ENCODE assay signal across 1 cellular context in the genomic region with DNA sequence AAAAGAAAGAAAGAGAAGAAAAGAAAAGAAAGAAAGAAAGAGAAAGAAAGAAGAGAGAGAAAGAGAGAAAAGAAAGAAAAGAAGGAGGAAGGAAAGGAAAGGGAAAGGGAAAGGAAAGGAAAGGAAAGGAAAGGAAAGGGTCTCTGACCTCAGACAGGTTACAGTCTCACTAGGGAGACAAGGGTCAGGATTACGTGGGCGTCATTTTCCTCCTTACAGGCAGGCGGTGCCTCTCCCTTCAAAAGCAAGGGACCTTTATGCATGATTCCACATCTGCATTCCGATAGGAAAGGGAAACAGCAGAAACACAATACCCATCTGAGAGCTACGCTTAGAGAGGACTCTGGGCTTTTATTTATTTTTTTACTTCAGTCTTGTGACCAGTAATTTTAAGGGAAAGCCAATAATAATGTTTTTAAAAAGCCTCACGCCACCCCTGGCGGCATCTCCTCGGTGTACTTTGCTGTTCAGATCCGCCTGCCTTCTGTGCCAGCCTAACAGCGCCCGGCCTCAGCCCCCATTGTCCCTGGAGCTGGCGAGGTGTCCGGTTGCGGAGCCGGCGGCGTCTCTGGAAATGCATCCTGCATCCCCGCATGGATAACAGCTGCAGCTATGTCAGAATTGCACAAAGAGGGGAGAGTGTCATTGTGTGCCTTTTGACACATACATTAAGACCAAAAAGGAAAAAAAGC.
A peak's percentile ranks its signal among the peaks of the same experiment; 100 is the strongest.
TF ChIP-seq lines count a peak whose summit lies in the region.

No MANE protein-coding gene starts in this region.

TF ChIP-seq in K562, 482 proteins besides CTCF, POLR2A, EP300 and RAD21:
- TF ChIP-seq, protein P1, sequence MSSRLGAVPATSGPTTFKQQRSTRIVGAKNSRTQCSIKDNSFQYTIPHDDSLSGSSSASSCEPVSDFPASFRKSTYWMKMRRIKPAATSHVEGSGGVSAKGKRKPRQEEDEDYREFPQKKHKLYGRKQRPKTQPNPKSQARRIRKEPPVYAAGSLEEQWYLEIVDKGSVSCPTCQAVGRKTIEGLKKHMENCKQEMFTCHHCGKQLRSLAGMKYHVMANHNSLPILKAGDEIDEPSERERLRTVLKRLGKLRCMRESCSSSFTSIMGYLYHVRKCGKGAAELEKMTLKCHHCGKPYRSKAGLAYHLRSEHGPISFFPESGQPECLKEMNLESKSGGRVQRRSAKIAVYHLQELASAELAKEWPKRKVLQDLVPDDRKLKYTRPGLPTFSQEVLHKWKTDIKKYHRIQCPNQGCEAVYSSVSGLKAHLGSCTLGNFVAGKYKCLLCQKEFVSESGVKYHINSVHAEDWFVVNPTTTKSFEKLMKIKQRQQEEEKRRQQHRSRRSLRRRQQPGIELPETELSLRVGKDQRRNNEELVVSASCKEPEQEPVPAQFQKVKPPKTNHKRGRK (tag; IDR thresholded peaks at IDR 0.05) = peak; percentile 96
- TF ChIP-seq, protein P2, sequence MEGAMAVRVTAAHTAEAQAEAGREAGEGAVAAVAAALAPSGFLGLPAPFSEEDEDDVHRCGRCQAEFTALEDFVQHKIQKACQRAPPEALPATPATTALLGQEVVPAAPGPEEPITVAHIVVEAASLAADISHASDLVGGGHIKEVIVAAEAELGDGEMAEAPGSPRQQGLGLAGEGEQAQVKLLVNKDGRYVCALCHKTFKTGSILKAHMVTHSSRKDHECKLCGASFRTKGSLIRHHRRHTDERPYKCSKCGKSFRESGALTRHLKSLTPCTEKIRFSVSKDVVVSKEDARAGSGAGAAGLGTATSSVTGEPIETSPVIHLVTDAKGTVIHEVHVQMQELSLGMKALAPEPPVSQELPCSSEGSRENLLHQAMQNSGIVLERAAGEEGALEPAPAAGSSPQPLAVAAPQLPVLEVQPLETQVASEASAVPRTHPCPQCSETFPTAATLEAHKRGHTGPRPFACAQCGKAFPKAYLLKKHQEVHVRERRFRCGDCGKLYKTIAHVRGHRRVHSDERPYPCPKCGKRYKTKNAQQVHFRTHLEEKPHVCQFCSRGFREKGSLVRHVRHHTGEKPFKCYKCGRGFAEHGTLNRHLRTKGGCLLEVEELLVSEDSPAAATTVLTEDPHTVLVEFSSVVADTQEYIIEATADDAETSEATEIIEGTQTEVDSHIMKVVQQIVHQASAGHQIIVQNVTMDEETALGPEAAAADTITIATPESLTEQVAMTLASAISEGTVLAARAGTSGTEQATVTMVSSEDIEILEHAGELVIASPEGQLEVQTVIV (CRISPR knock-in tag; IDR thresholded peaks at IDR 0.05; ENCODE audit: borderline replicate concordance) = no peak
- no peak for TF ChIP-seq RBM17 (IDR thresholded peaks at IDR 0.05; ENCODE audit: borderline replicate concordance, low read depth, low read length)
- peak; percentile 38; the same call in 1 of the 2 replicates for TF ChIP-seq SMARCE1 (IDR thresholded peaks at IDR 0.05)
- no peak for TF ChIP-seq BHLHE40 (IDR thresholded peaks at IDR 0.05; ENCODE audit: low read length)
- TF ChIP-seq, protein P3, sequence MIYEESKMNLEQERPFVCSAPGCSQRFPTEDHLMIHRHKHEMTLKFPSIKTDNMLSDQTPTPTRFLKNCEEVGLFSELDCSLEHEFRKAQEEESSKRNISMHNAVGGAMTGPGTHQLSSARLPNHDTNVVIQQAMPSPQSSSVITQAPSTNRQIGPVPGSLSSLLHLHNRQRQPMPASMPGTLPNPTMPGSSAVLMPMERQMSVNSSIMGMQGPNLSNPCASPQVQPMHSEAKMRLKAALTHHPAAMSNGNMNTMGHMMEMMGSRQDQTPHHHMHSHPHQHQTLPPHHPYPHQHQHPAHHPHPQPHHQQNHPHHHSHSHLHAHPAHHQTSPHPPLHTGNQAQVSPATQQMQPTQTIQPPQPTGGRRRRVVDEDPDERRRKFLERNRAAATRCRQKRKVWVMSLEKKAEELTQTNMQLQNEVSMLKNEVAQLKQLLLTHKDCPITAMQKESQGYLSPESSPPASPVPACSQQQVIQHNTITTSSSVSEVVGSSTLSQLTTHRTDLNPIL (CRISPR knock-in tag; IDR thresholded peaks at IDR 0.05) = no peak
- TF ChIP-seq PHB2 (IDR thresholded peaks at IDR 0.05; ENCODE audit: low read depth) = peak; percentile 43; the same call in 1 of the 2 replicates
- TF ChIP-seq ZNF778 (CRISPR knock-in tag; IDR thresholded peaks at IDR 0.05) = no peak
- 0 out of 2 replicates have a peak, but pooled peaks have one; percentile 23 for TF ChIP-seq ARID1B (IDR thresholded peaks at IDR 0.05)
- TF ChIP-seq, protein P4, sequence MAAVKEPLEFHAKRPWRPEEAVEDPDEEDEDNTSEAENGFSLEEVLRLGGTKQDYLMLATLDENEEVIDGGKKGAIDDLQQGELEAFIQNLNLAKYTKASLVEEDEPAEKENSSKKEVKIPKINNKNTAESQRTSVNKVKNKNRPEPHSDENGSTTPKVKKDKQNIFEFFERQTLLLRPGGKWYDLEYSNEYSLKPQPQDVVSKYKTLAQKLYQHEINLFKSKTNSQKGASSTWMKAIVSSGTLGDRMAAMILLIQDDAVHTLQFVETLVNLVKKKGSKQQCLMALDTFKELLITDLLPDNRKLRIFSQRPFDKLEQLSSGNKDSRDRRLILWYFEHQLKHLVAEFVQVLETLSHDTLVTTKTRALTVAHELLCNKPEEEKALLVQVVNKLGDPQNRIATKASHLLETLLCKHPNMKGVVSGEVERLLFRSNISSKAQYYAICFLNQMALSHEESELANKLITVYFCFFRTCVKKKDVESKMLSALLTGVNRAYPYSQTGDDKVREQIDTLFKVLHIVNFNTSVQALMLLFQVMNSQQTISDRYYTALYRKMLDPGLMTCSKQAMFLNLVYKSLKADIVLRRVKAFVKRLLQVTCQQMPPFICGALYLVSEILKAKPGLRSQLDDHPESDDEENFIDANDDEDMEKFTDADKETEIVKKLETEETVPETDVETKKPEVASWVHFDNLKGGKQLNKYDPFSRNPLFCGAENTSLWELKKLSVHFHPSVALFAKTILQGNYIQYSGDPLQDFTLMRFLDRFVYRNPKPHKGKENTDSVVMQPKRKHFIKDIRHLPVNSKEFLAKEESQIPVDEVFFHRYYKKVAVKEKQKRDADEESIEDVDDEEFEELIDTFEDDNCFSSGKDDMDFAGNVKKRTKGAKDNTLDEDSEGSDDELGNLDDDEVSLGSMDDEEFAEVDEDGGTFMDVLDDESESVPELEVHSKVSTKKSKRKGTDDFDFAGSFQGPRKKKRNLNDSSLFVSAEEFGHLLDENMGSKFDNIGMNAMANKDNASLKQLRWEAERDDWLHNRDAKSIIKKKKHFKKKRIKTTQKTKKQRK (IDR thresholded peaks at IDR 0.05; ENCODE audit: borderline replicate concordance, low read depth, low read length) = no peak
- no peak for TF ChIP-seq ZNF780A (CRISPR knock-in tag; IDR thresholded peaks at IDR 0.05)
- no peak for TF ChIP-seq CHCHD3 (CRISPR knock-in tag; IDR thresholded peaks at IDR 0.05)
- TF ChIP-seq YBX1 (IDR thresholded peaks at IDR 0.05) = no peak
- TF ChIP-seq, protein P5, sequence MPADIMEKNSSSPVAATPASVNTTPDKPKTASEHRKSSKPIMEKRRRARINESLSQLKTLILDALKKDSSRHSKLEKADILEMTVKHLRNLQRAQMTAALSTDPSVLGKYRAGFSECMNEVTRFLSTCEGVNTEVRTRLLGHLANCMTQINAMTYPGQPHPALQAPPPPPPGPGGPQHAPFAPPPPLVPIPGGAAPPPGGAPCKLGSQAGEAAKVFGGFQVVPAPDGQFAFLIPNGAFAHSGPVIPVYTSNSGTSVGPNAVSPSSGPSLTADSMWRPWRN (IDR thresholded peaks at IDR 0.05; ENCODE audit: low read depth) = no peak
- TF ChIP-seq, protein P6, sequence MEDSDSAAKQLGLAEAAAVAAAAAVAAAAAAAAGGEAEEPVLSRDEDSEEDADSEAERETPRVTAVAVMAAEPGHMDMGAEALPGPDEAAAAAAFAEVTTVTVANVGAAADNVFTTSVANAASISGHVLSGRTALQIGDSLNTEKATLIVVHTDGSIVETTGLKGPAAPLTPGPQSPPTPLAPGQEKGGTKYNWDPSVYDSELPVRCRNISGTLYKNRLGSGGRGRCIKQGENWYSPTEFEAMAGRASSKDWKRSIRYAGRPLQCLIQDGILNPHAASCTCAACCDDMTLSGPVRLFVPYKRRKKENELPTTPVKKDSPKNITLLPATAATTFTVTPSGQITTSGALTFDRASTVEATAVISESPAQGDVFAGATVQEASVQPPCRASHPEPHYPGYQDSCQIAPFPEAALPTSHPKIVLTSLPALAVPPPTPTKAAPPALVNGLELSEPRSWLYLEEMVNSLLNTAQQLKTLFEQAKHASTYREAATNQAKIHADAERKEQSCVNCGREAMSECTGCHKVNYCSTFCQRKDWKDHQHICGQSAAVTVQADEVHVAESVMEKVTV (CRISPR knock-in tag; IDR thresholded peaks at IDR 0.05) = no peak
- no peak for TF ChIP-seq SUPT5H (IDR thresholded peaks at IDR 0.05)
- TF ChIP-seq ZNF316 (IDR thresholded peaks at IDR 0.05) = peak; percentile 63
- TF ChIP-seq MTA1 (IDR thresholded peaks at IDR 0.05; ENCODE audit: borderline replicate concordance) = 0 out of 2 replicates have a peak, but pooled peaks have one; percentile 34
- TF ChIP-seq SMARCA4 (IDR thresholded peaks at IDR 0.05) = 0 out of 2 replicates have a peak, but pooled peaks have one; percentile 17
- TF ChIP-seq ZZZ3 (IDR thresholded peaks at IDR 0.05) = no peak
- TF ChIP-seq, protein P7, sequence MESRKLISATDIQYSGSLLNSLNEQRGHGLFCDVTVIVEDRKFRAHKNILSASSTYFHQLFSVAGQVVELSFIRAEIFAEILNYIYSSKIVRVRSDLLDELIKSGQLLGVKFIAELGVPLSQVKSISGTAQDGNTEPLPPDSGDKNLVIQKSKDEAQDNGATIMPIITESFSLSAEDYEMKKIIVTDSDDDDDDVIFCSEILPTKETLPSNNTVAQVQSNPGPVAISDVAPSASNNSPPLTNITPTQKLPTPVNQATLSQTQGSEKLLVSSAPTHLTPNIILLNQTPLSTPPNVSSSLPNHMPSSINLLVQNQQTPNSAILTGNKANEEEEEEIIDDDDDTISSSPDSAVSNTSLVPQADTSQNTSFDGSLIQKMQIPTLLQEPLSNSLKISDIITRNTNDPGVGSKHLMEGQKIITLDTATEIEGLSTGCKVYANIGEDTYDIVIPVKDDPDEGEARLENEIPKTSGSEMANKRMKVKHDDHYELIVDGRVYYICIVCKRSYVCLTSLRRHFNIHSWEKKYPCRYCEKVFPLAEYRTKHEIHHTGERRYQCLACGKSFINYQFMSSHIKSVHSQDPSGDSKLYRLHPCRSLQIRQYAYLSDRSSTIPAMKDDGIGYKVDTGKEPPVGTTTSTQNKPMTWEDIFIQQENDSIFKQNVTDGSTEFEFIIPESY (CRISPR knock-in tag; IDR thresholded peaks at IDR 0.05) = peak; percentile 66
- TF ChIP-seq ELF4 (CRISPR knock-in tag; IDR thresholded peaks at IDR 0.05) = 0 out of 2 replicates have a peak, but pooled peaks have one; percentile 14
- no peak for TF ChIP-seq C11orf30 (IDR thresholded peaks at IDR 0.05; ENCODE audit: low read depth)
- peak; percentile 93 for TF ChIP-seq EGR1 (conservative IDR thresholded peaks at IDR 0.05)
- TF ChIP-seq CSDE1 (IDR thresholded peaks at IDR 0.05) = 0 out of 4 replicates have a peak, but pooled peaks of 1 of the 2 experiments have one; percentile 41
- 0 out of 2 replicates have a peak, but pooled peaks have one; percentile 10 for TF ChIP-seq NCOR1 (IDR thresholded peaks at IDR 0.05)
- TF ChIP-seq ZFX (CRISPR knock-in tag; IDR thresholded peaks at IDR 0.05) = no peak
- no peak for TF ChIP-seq ILK (tag; IDR thresholded peaks at IDR 0.05; ENCODE audit: borderline replicate concordance, low read depth)
- TF ChIP-seq PML (IDR thresholded peaks at IDR 0.05; ENCODE audit: low read length) = no peak
- TF ChIP-seq, protein P8, sequence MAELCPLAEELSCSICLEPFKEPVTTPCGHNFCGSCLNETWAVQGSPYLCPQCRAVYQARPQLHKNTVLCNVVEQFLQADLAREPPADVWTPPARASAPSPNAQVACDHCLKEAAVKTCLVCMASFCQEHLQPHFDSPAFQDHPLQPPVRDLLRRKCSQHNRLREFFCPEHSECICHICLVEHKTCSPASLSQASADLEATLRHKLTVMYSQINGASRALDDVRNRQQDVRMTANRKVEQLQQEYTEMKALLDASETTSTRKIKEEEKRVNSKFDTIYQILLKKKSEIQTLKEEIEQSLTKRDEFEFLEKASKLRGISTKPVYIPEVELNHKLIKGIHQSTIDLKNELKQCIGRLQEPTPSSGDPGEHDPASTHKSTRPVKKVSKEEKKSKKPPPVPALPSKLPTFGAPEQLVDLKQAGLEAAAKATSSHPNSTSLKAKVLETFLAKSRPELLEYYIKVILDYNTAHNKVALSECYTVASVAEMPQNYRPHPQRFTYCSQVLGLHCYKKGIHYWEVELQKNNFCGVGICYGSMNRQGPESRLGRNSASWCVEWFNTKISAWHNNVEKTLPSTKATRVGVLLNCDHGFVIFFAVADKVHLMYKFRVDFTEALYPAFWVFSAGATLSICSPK (IDR thresholded peaks at IDR 0.05; ENCODE audit: borderline replicate concordance) = 0 out of 2 replicates have a peak, but pooled peaks have one; percentile 68
- TF ChIP-seq RBM22 (IDR thresholded peaks at IDR 0.05; ENCODE audit: low read depth, low read length, poor library complexity, severe bottlenecking) = no peak
- TF ChIP-seq, protein P9, sequence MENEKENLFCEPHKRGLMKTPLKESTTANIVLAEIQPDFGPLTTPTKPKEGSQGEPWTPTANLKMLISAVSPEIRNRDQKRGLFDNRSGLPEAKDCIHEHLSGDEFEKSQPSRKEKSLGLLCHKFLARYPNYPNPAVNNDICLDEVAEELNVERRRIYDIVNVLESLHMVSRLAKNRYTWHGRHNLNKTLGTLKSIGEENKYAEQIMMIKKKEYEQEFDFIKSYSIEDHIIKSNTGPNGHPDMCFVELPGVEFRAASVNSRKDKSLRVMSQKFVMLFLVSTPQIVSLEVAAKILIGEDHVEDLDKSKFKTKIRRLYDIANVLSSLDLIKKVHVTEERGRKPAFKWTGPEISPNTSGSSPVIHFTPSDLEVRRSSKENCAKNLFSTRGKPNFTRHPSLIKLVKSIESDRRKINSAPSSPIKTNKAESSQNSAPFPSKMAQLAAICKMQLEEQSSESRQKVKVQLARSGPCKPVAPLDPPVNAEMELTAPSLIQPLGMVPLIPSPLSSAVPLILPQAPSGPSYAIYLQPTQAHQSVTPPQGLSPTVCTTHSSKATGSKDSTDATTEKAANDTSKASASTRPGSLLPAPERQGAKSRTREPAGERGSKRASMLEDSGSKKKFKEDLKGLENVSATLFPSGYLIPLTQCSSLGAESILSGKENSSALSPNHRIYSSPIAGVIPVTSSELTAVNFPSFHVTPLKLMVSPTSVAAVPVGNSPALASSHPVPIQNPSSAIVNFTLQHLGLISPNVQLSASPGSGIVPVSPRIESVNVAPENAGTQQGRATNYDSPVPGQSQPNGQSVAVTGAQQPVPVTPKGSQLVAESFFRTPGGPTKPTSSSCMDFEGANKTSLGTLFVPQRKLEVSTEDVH (IDR thresholded peaks at IDR 0.05; ENCODE audit: low read depth, partially characterized antibody) = no peak
- peak in 1 of 2 experiments; percentile 28; a peak in 1 of 4 replicates for TF ChIP-seq HDAC1 (IDR thresholded peaks at IDR 0.05)
- TF ChIP-seq TRIM24 (IDR thresholded peaks at IDR 0.05) = peak; percentile 44 to 64; a peak in 3 of 4 replicates
